7 cellular contexts compared by ENCODE assay signal in genomic region chr4:145832384-145832783, GRCh38.
DNase-seq lines count a peak whose midpoint lies in the region; ATAC-seq and TF ChIP-seq lines count a peak whose summit lies in the region.
"Not testable (repeated sequence)": the region's sequence is repeated elsewhere in the genome, so short reads cannot be mapped to it uniquely, and the experiment has no call there.

No MANE protein-coding gene starts in this region.

- DNase-seq in GM12865 (ENCODE audit: low read depth): peak; percentile 71
- DNase-seq in activated CD4-positive, alpha-beta memory T cell treated with anti-CD3 and anti-CD28 coated beads for 36 hours: peak; percentile 41
- not testable (repeated sequence) for DNase-seq in activated T-cell treated with anti-CD3 and anti-CD28 coated beads, Interleukin-2, amount 50 U/mL, for 72 hours; activated naive CD4-positive, alpha-beta T cell treated with anti-CD3 and anti-CD28 coated beads, Interleukin-2, amount 50 U/mL, for 72 hours (ENCODE audit: low spot score in 2 of 2)

- not testable (repeated sequence) for TF ChIP-seq CTCF in GM12865 (IDR thresholded peaks at IDR 0.05; ENCODE audit: insufficient read depth, low read depth, low read length, missing control alignments)

- not testable (repeated sequence) for H3K27ac Mint-ChIP-seq in activated CD4-positive, alpha-beta memory T cell treated with anti-CD3 and anti-CD28 coated beads for 36 hours
- H3K27ac Mint-ChIP-seq in activated T-cell treated with anti-CD3 and anti-CD28 coated beads, Interleukin-2, amount 50 U/mL, for 72 hours: peak overlapping the region; percentile 72
- H3K27ac Mint-ChIP-seq in activated naive CD4-positive, alpha-beta T cell treated with anti-CD3 and anti-CD28 coated beads, Interleukin-2, amount 50 U/mL, for 72 hours: peak overlapping the region; percentile 12 to 31
- H3K27ac Mint-ChIP-seq in dendritic cell treated with granulocyte-macrophage colony-stimulating factor and Interleukin-4, amounts not matched to agents 40 ng/mL and 50 ng/mL, for 4 days: peak overlapping the region; percentile 24
- peak overlapping the region; percentile 23 for H3K27ac Mint-ChIP-seq in stimulated activated memory B cell treated with anti-CD40 and anti-IgM and Interleukin-4, amounts not matched to agents 10 μg/mL and 1 μg/mL and 100 μg/mL, for 72 hours

- peak in 1 of 2 donors; percentile 10 for ATAC-seq in activated T-cell treated with anti-CD3 and anti-CD28 coated beads, Interleukin-2, amount 50 U/mL, for 72 hours (replicated peaks in 1 of 2)
- not testable (repeated sequence) for ATAC-seq in activated naive CD4-positive, alpha-beta T cell treated with anti-CD3 and anti-CD28 coated beads, Interleukin-2, amount 50 U/mL, for 72 hours; stimulated activated memory B cell treated with anti-CD40 and anti-IgM and Interleukin-4, amounts not matched to agents 10 μg/mL and 1 μg/mL and 100 μg/mL, for 72 hours

- peaks cover 22% of the 10 kb centered on the region for H3K4me1 ChIP-seq in HUES6 (ENCODE audit: control insufficient read depth, insufficient read depth, low read length)

- peaks cover 12% of the 10 kb centered on the region for H3K36me3 ChIP-seq in HUES6 (ENCODE audit: control insufficient read depth, insufficient read depth, low read length)

- not testable (repeated sequence) for H3K27me3 ChIP-seq in HUES6 (ENCODE audit: control insufficient read depth, insufficient read depth, low read length)

- H3K27ac ChIP-seq in HUES6 (ENCODE audit: low read depth, low read length): peak overlapping the region; percentile 27; the same call in 1 of the 2 replicates

- H3K9me3 ChIP-seq in HUES6 (ENCODE audit: control insufficient read depth, insufficient read depth, low read depth, low read length): not testable (repeated sequence)

- peak overlapping the region; percentile 91 for H3K9ac ChIP-seq in HUES6 (ENCODE audit: low read length)

- not testable (repeated sequence) for H3K4me3 Mint-ChIP-seq in activated CD4-positive, alpha-beta memory T cell treated with anti-CD3 and anti-CD28 coated beads for 36 hours; dendritic cell treated with granulocyte-macrophage colony-stimulating factor and Interleukin-4, amounts not matched to agents 40 ng/mL and 50 ng/mL, for 4 days; stimulated activated memory B cell treated with anti-CD40 and anti-IgM and Interleukin-4, amounts not matched to agents 10 μg/mL and 1 μg/mL and 100 μg/mL, for 72 hours
- H3K4me3 Mint-ChIP-seq in activated T-cell treated with anti-CD3 and anti-CD28 coated beads, Interleukin-2, amount 50 U/mL, for 72 hours: peak overlapping the region; percentile 28 to 63

- POLR2A ChIA-PET in activated CD4-positive, alpha-beta memory T cell treated with anti-CD3 and anti-CD28 coated beads for 36 hours (lab: Charles Lee): not testable (repeated sequence)

- intact Hi-C loops in activated CD4-positive, alpha-beta memory T cell treated with anti-CD3 and anti-CD28 coated beads for 36 hours (cut with micrococcal nuclease); dendritic cell treated with granulocyte-macrophage colony-stimulating factor and Interleukin-4, amounts not matched to agents 40 ng/mL and 50 ng/mL, for 4 days (cut with micrococcal nuclease): not testable (repeated sequence)

- not testable (repeated sequence) for H3K27me3 Mint-ChIP-seq in activated CD4-positive, alpha-beta memory T cell treated with anti-CD3 and anti-CD28 coated beads for 36 hours; activated T-cell treated with anti-CD3 and anti-CD28 coated beads, Interleukin-2, amount 50 U/mL, for 72 hours (ENCODE audit: low read depth); dendritic cell treated with granulocyte-macrophage colony-stimulating factor and Interleukin-4, amounts not matched to agents 40 ng/mL and 50 ng/mL, for 4 days; stimulated activated memory B cell treated with anti-CD40 and anti-IgM and Interleukin-4, amounts not matched to agents 10 μg/mL and 1 μg/mL and 100 μg/mL, for 72 hours

- CTCF ChIA-PET in activated CD4-positive, alpha-beta memory T cell treated with anti-CD3 and anti-CD28 coated beads for 36 hours (lab: Charles Lee): not testable (repeated sequence)

- not testable (repeated sequence) for H3K9me3 Mint-ChIP-seq in activated CD4-positive, alpha-beta memory T cell treated with anti-CD3 and anti-CD28 coated beads for 36 hours; activated T-cell treated with anti-CD3 and anti-CD28 coated beads, Interleukin-2, amount 50 U/mL, for 72 hours; activated naive CD4-positive, alpha-beta T cell treated with anti-CD3 and anti-CD28 coated beads, Interleukin-2, amount 50 U/mL, for 72 hours; dendritic cell treated with granulocyte-macrophage colony-stimulating factor and Interleukin-4, amounts not matched to agents 40 ng/mL and 50 ng/mL, for 4 days; stimulated activated memory B cell treated with anti-CD40 and anti-IgM and Interleukin-4, amounts not matched to agents 10 μg/mL and 1 μg/mL and 100 μg/mL, for 72 hours

- H3K4me3 ChIP-seq in GM12865 (ENCODE audit: low read depth, low read length); HUES6 (ENCODE audit: low read depth, low read length): not testable (repeated sequence)

- peaks cover 25% of the 10 kb centered on the region for H3K36me3 Mint-ChIP-seq in activated CD4-positive, alpha-beta memory T cell treated with anti-CD3 and anti-CD28 coated beads for 36 hours
- peaks cover 10 to 29% of the 10 kb centered on the region in 2 donors for H3K36me3 Mint-ChIP-seq in activated T-cell treated with anti-CD3 and anti-CD28 coated beads, Interleukin-2, amount 50 U/mL, for 72 hours (ENCODE audit: insufficient read depth in 2 of 2)
- peaks cover 17 to 39% of the 10 kb centered on the region in 2 donors for H3K36me3 Mint-ChIP-seq in activated naive CD4-positive, alpha-beta T cell treated with anti-CD3 and anti-CD28 coated beads, Interleukin-2, amount 50 U/mL, for 72 hours
- not testable (repeated sequence) for H3K36me3 Mint-ChIP-seq in dendritic cell treated with granulocyte-macrophage colony-stimulating factor and Interleukin-4, amounts not matched to agents 40 ng/mL and 50 ng/mL, for 4 days (ENCODE audit: low read depth)
- H3K36me3 Mint-ChIP-seq in stimulated activated memory B cell treated with anti-CD40 and anti-IgM and Interleukin-4, amounts not matched to agents 10 μg/mL and 1 μg/mL and 100 μg/mL, for 72 hours: peaks cover 66% of the 10 kb centered on the region

- peaks cover 46% of the 10 kb centered on the region for H3K4me1 Mint-ChIP-seq in activated CD4-positive, alpha-beta memory T cell treated with anti-CD3 and anti-CD28 coated beads for 36 hours (ENCODE audit: low read depth)
- H3K4me1 Mint-ChIP-seq in activated T-cell treated with anti-CD3 and anti-CD28 coated beads, Interleukin-2, amount 50 U/mL, for 72 hours (ENCODE audit: low read depth): peaks cover 58% of the 10 kb centered on the region
- peaks cover 12% of the 10 kb centered on the region for H3K4me1 Mint-ChIP-seq in dendritic cell treated with granulocyte-macrophage colony-stimulating factor and Interleukin-4, amounts not matched to agents 40 ng/mL and 50 ng/mL, for 4 days (ENCODE audit: low read depth)
- H3K4me1 Mint-ChIP-seq in stimulated activated memory B cell treated with anti-CD40 and anti-IgM and Interleukin-4, amounts not matched to agents 10 μg/mL and 1 μg/mL and 100 μg/mL, for 72 hours: peaks cover 40% of the 10 kb centered on the region
